Comparison of ENCODE assay signal across 16 cellular contexts in genomic region chr12:72146495-72146894, GRCh38.
DNase-seq lines count a peak whose midpoint lies in the region; ATAC-seq, FAIRE-seq and TF ChIP-seq lines count a peak whose summit lies in the region.
"Had no signal": no experiment of that assay in that cellular context is flagged by ENCODE, and none has a peak within 500 bp of the region (broad histone marks: within the 10 kb centered on the region; RNA-seq: fewer than 3 reads in every experiment).

No MANE protein-coding gene starts in this region.

- H3K79me1 ChIP-seq in H1 (ENCODE audit: low read depth, low read length) = no peaks in the 10 kb centered on the region

- no peak overlapping the region for H2AK5ac ChIP-seq in H1 (ENCODE audit: low read depth, low read length)

- TF ChIP-seq CTCF in GM23338 (conservative IDR thresholded peaks at IDR 0.05; ENCODE audit: low read depth in 2 of 2) (no peak), H1 (IDR thresholded peaks at IDR 0.05; ENCODE audit: control extremely low read depth in 1 of 3, insufficient read depth in 1 of 3, low read depth in 1 of 3, low read length in 3 of 3) (no peak)

- TF ChIP-seq POLR2A in H1 (IDR thresholded peaks at IDR 0.05; ENCODE audit: control extremely low read depth in 1 of 2, low read depth in 2 of 2, low read length in 2 of 2) = no peak

- H2AFZ ChIP-seq in GM23338 (peak overlapping the region; percentile 97; the same call in 1 of the 2 replicates), H1 (ENCODE audit: low read length) (0 out of 2 replicates have a peak overlapping the region, but pooled peaks have one; percentile 71)
- H2AFZ ChIP-seq: GM23248 had no signal

- peak; percentile 35; the same call in 1 of the 3 replicates for ATAC-seq in GM23338
- ATAC-seq: GM12878 had no signal

- no peak overlapping the region for H3K18ac ChIP-seq in H1 (ENCODE audit: extremely low read depth, low read length)

- no peak for TF ChIP-seq EP300 in H1 (IDR thresholded peaks at IDR 0.05; ENCODE audit: borderline replicate concordance in 1 of 2, low read depth in 2 of 2, low read length in 2 of 2)

- H3K9me2 ChIP-seq in GM23338 (ENCODE audit: insufficient read depth) = peaks cover 16% of the 10 kb centered on the region

- H3K56ac ChIP-seq in H1 (replicated peaks; ENCODE audit: insufficient read length, low read depth, low read length) = no peak overlapping the region

- H3K79me2 ChIP-seq in GM23338 (replicated peaks; ENCODE audit: insufficient read depth) = no peaks in the 10 kb centered on the region
- no peaks in the 10 kb centered on the region for H3K79me2 ChIP-seq in H1 (ENCODE audit: control insufficient read depth in 1 of 2, insufficient read depth in 2 of 2, low read length in 2 of 2)

- no peak overlapping the region for H4K5ac ChIP-seq in H1 (ENCODE audit: insufficient read length, low read depth, low read length)

- no peak overlapping the region for H2BK5ac ChIP-seq in H1 (ENCODE audit: low read depth, low read length)

- WGBS in H1 (ENCODE audit: extremely low coverage in 1 of 2, insufficient coverage in 1 of 2, insufficient read length in 1 of 2, insufficient replicate concordance in 2 of 2, low coverage in 1 of 2, low lambda C conversion rate in 2 of 2, missing lambda C conversion rate in 1 of 2), 2 experiments = 92% methylated on average over 12 of the region's 12 CpGs; no CpG with 5 or more reads in 1 of the 2 experiments

- no peak overlapping the region for H3K27ac Mint-ChIP-seq in GM23338
- H3K27ac Mint-ChIP-seq: B cell; CD4-positive, alpha-beta T cell had no signal

- H3K4me3 ChIP-seq in GM23338 (no peak overlapping the region), H1 (ENCODE audit: extremely low read depth in 1 of 4, insufficient read depth in 2 of 4, low read depth in 3 of 4, low read length in 4 of 4) (no peak overlapping the region)
- H3K4me3 ChIP-seq: GM12878, GM23248, HAP-1 had no signal

- H3K27ac ChIP-seq in GM23338 (ENCODE audit: low read depth) = no peak overlapping the region
- H3K27ac ChIP-seq in H1 (ENCODE audit: low read depth, low read length) = no peak overlapping the region
- H3K27ac ChIP-seq: GM23248 had no signal

- H3K36me3 ChIP-seq in GM23338 (ENCODE audit: insufficient read depth) (no peaks in the 10 kb centered on the region), H1 (ENCODE audit: control insufficient read depth in 2 of 4, insufficient read depth in 4 of 4, low read length in 3 of 4) (no peaks in the 10 kb centered on the region)
- H3K36me3 ChIP-seq: HAP-1 had no signal

- 0 out of 2 replicates have a peak overlapping the region, but pooled peaks have one; percentile 23 for H2BK15ac ChIP-seq in H1 (ENCODE audit: low read length)

- CTCF ChIA-PET in H1 (lab: Charles Lee; ENCODE audit: partially characterized antibody) = interaction anchor here (0.7 kb wide), 1 partner anchor 13 kb away, joined by 3 read pairs; no protein-coding TSS in a partner anchor

- H3K9me3 ChIP-seq in H1 (ENCODE audit: insufficient read depth in 2 of 2, low read depth in 1 of 2, low read length in 1 of 2) = no peaks in the 10 kb centered on the region
- H3K9me3 ChIP-seq: HAP-1 had no signal

- H4K20me1 ChIP-seq in GM23338 (replicated peaks; ENCODE audit: insufficient read depth) = no peaks in the 10 kb centered on the region
- no peaks in the 10 kb centered on the region for H4K20me1 ChIP-seq in H1 (replicated peaks in 1 of 2; ENCODE audit: control insufficient read depth in 1 of 2, insufficient read depth in 2 of 2, low read length in 2 of 2)

- TF ChIP-seq RAD21 in H1 (IDR thresholded peaks at IDR 0.05 in 1 of 2, conservative IDR thresholded peaks at IDR 0.05 in 1 of 2; ENCODE audit: low read depth in 2 of 2, low read length in 2 of 2) = no peak

- peaks cover 3% of the 10 kb centered on the region for H3K27me3 Mint-ChIP-seq in GM23338 (ENCODE audit: insufficient read depth, low read depth, poor library complexity)
- H3K27me3 Mint-ChIP-seq: B cell; CD4-positive, alpha-beta T cell had no signal

- no peak overlapping the region for H3K4me3 Mint-ChIP-seq in GM23338
- H3K4me3 Mint-ChIP-seq: B cell; CD4-positive, alpha-beta T cell had no signal

- H3K4me1 ChIP-seq in GM23338 (ENCODE audit: insufficient read depth) (no peaks in the 10 kb centered on the region), H1 (replicated peaks in 1 of 4; ENCODE audit: control insufficient read depth in 3 of 4, insufficient read depth in 4 of 4, low read length in 3 of 4) (no peaks in the 10 kb centered on the region; a peak in 1 of 7 replicates)
- H3K4me1 ChIP-seq: HAP-1 had no signal

- no peak overlapping the region for H3K9ac ChIP-seq in H1 (replicated peaks in 1 of 4; ENCODE audit: extremely low read depth in 1 of 4, low read depth in 3 of 4, low read length in 3 of 4)
- H3K9ac ChIP-seq: GM23248 had no signal

- H2BK20ac ChIP-seq in H1 (ENCODE audit: low read length) = no peak overlapping the region

- H4K8ac ChIP-seq in H1 (ENCODE audit: extremely low read depth, insufficient read depth, low read length) = no peak overlapping the region

- 0 out of 3 replicates have a peak, but pooled peaks cover 3% of the 10 kb centered on the region for H3K9me3 Mint-ChIP-seq in GM23338

- peaks cover 6% of the 10 kb centered on the region; the same call in 1 of the 3 replicates for H3K36me3 Mint-ChIP-seq in GM23338 (ENCODE audit: low read depth)

- FAIRE-seq in H1 (lab: Jason Lieb, UNC) = no peak
- FAIRE-seq: A204.1, GM12878, GM18507 had no signal

- H3K4me2 ChIP-seq in GM23338 (no peak overlapping the region), H1 (ENCODE audit: insufficient read depth in 1 of 2, low read depth in 2 of 2, low read length in 2 of 2) (no peak overlapping the region)

- H4K91ac ChIP-seq in H1 (replicated peaks; ENCODE audit: insufficient read length, low read length) = no peak overlapping the region

- H3F3A ChIP-seq in GM23338 (replicated peaks; ENCODE audit: low read depth) = no peaks in the 10 kb centered on the region

- no peak overlapping the region for H2BK120ac ChIP-seq in H1 (replicated peaks; ENCODE audit: low read depth, low read length)

- no peak overlapping the region for H2BK12ac ChIP-seq in H1 (ENCODE audit: low read depth, low read length)

- H3K27me3 ChIP-seq in GM23338 (ENCODE audit: insufficient read depth) = no peaks in the 10 kb centered on the region
- no peaks in the 10 kb centered on the region for H3K27me3 ChIP-seq in H1 (replicated peaks in 1 of 4; ENCODE audit: control insufficient read depth in 3 of 4, extremely low read depth in 1 of 4, insufficient read depth in 3 of 4, low read length in 3 of 4)

- DNase-seq in GM23338 (ENCODE audit: low spot score) (no peak), NCI-H1105 (lab: John Stamatoyannopoulos, UW) (peak; percentile 13), H1 (ENCODE audit: low read depth in 1 of 2, low spot score in 2 of 2) (no peak), retina (peak; percentile 21), cerebellar cortex (ENCODE audit: low spot score) (no peak)
- no peak for DNase-seq in activated T-cell treated with anti-CD3 and anti-CD28 coated beads, Interleukin-2, amount 50 U/mL, for 48 hours
- no peak for DNase-seq in activated T-cell treated with anti-CD3 and anti-CD28 coated beads, Interleukin-2, amount 50 U/mL, for 1 hour
- DNase-seq: C1 segment of cervical spinal cord; CD4-positive, alpha-beta T cell; DMS79; GM23248 had no signal

- H3K23me2 ChIP-seq in H1 (ENCODE audit: low read depth, low read length) = no peaks in the 10 kb centered on the region

- H3K4ac ChIP-seq in H1 (replicated peaks; ENCODE audit: insufficient read length, low read depth, low read length) = no peak overlapping the region

- no peak overlapping the region for H3K23ac ChIP-seq in H1 (ENCODE audit: insufficient read length)

- POLR2A ChIA-PET in H1 (lab: Charles Lee; ENCODE audit: partially characterized antibody) = no interaction called here

- no peaks in the 10 kb centered on the region; the same call in 2 of the 3 replicates for H3K4me1 Mint-ChIP-seq in GM23338
- H3K4me1 Mint-ChIP-seq: B cell had no signal

- no peak overlapping the region for H3K14ac ChIP-seq in H1 (ENCODE audit: insufficient read length)

TF ChIP-seq in H1, 55 proteins besides CTCF, POLR2A, EP300 and RAD21:
- TF ChIP-seq KDM4A (IDR thresholded peaks at IDR 0.05; ENCODE audit: low read depth, low read length, severe bottlenecking) (no peak), RXRA (IDR thresholded peaks at IDR 0.05; ENCODE audit: insufficient read depth, low read depth, low read length) (no peak), CBX8 (IDR thresholded peaks at IDR 0.05; ENCODE audit: borderline replicate concordance, low read depth, low read length) (no peak), YY1 (IDR thresholded peaks at IDR 0.05; ENCODE audit: low read depth, low read length) (no peak), HDAC6 (IDR thresholded peaks at IDR 0.05; ENCODE audit: low read depth, low read length) (no peak), SUZ12 (IDR thresholded peaks at IDR 0.05; ENCODE audit: low read length) (no peak), EGR1 (IDR thresholded peaks at IDR 0.05; ENCODE audit: borderline replicate concordance, low read depth, low read length) (no peak), ATF2 (IDR thresholded peaks at IDR 0.05; ENCODE audit: low read length) (no peak), CREB1 (IDR thresholded peaks at IDR 0.05) (no peak), RFX5 (IDR thresholded peaks at IDR 0.05; ENCODE audit: borderline replicate concordance, low read depth, low read length) (no peak), EZH2 (IDR thresholded peaks at IDR 0.05; ENCODE audit: low read depth, low read length, severe bottlenecking) (no peak), HDAC2 (IDR thresholded peaks at IDR 0.05; ENCODE audit: borderline replicate concordance in 1 of 2, low read depth in 2 of 2, low read length in 2 of 2) (no peak), CHD1 (IDR thresholded peaks at IDR 0.05; ENCODE audit: low read depth, low read length) (no peak), RBBP5 (IDR thresholded peaks at IDR 0.05; ENCODE audit: borderline replicate concordance, low read depth, low read length) (no peak)

Comparison
In these comparisons a context has a peak if more than half of its experiments do, and no peak if none do; other contexts are left out.
1. DNase-seq: peak in NCI-H1105 (single experiment) and retina (single experiment); none in GM23338 (single experiment), H1 (0 of 2), activated T-cell treated with anti-CD3 and anti-CD28 coated beads, Interleukin-2, amount 50 U/mL, for 48 hours (0 of 2), activated T-cell treated with anti-CD3 and anti-CD28 coated beads, Interleukin-2, amount 50 U/mL, for 1 hour (single experiment) and cerebellar cortex (single experiment).